Comparison of ENCODE assay signal across 1 cellular context in the genomic region with DNA sequence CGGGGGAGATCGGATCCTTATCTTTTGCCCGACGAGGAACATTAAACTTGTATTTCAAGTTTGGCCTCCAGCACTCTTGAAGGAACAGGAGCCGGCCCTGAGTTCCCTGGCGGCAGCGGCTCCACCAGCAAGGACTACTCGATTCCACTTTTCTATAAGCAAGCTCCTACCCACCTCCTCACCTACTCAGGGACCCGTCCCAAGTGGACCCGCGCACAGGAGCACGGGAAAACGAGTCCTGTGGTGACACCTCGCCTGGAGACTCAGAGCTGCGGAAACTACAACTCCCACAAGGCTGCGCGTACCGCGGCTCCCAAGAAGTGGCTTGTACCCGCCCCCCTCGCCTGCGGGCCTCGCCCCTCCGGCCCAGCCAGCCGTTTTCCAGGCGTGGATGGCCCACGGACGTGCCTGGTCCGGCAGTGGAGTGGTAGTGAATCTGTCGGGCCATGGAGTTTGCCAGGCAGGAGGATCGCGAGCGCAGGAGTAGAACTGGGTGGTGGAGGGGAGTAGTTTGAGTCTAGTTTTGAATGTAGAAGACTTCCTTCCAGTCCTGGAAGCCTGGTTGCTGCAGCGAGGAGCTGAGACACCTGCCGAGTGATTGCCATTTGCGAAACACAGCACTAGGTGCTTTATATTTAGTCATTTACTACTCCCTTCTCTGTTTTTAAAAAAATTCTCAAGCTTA.
TF ChIP-seq lines count a peak whose summit lies in the region.

Gene ACP6 (minus strand): TSS at position 206 of the 685 bp plus-strand sequence. CDS start 476 bp downstream, outside the sequence.

TF ChIP-seq in HepG2, 621 proteins besides CTCF, POLR2A, EP300 and RAD21 (continued from another document and continues in another):
- TF ChIP-seq HMGXB3 (CRISPR knock-in tag; IDR thresholded peaks at IDR 0.05; ENCODE audit: borderline replicate concordance), result 0 out of 2 replicates have a peak, but pooled peaks have one; percentile 44
- 0 out of 2 replicates have a peak, but pooled peaks have one; percentile 23 for TF ChIP-seq GMEB2 (CRISPR knock-in tag; IDR thresholded peaks at IDR 0.05; ENCODE audit: low read depth)
- TF ChIP-seq ZNF607 (CRISPR knock-in tag; IDR thresholded peaks at IDR 0.05; ENCODE audit: borderline replicate concordance), result no peak
- 0 out of 2 replicates have a peak, but pooled peaks have one; percentile 15 for TF ChIP-seq STAT5B (CRISPR knock-in tag; IDR thresholded peaks at IDR 0.05)
- peak; percentile 90 for TF ChIP-seq SUZ12 (IDR thresholded peaks at IDR 0.05; ENCODE audit: low read depth, low read length)
- TF ChIP-seq ZNF484 (CRISPR knock-in tag; IDR thresholded peaks at IDR 0.05; ENCODE audit: borderline replicate concordance, low read depth), result no peak
- no peak for TF ChIP-seq ZBTB42 (CRISPR knock-in tag; IDR thresholded peaks at IDR 0.05)
- 0 out of 4 replicates have a peak, but pooled peaks of 1 of the 2 experiments have one; percentile 6 for TF ChIP-seq REST (IDR thresholded peaks at IDR 0.05; ENCODE audit: borderline replicate concordance in 1 of 2, low read depth in 1 of 2, low read length in 2 of 2)
- TF ChIP-seq ZNF710 (CRISPR knock-in tag; IDR thresholded peaks at IDR 0.05; ENCODE audit: borderline replicate concordance), result 0 out of 2 replicates have a peak, but pooled peaks have one; percentile 30
- peak; percentile 33; the same call in 1 of the 2 replicates for TF ChIP-seq GATAD1 (CRISPR knock-in tag; IDR thresholded peaks at IDR 0.05)
- peak; percentile 71 for TF ChIP-seq ELF1 (CRISPR knock-in tag; IDR thresholded peaks at IDR 0.05)
- TF ChIP-seq ZNF331 (CRISPR knock-in tag; IDR thresholded peaks at IDR 0.05), result 0 out of 2 replicates have a peak, but pooled peaks have one; percentile 46
- TF ChIP-seq ZBTB40 (IDR thresholded peaks at IDR 0.05), result no peak
- 0 out of 2 replicates have a peak, but pooled peaks have one; percentile 29 for TF ChIP-seq ZBTB40 (CRISPR knock-in tag; IDR thresholded peaks at IDR 0.05)
- TF ChIP-seq ZBTB38 (CRISPR knock-in tag; IDR thresholded peaks at IDR 0.05), result 0 out of 2 replicates have a peak, but pooled peaks have one; percentile 47
- 0 out of 2 replicates have a peak, but pooled peaks have one; percentile 35 for TF ChIP-seq KLF6 (CRISPR knock-in tag; IDR thresholded peaks at IDR 0.05)
- peak; percentile 35; the same call in 1 of the 2 replicates for TF ChIP-seq ZNF547 (CRISPR knock-in tag; IDR thresholded peaks at IDR 0.05)
- peak; percentile 21; the same call in 1 of the 2 replicates for TF ChIP-seq ETV5 (CRISPR knock-in tag; IDR thresholded peaks at IDR 0.05; ENCODE audit: borderline replicate concordance)
- TF ChIP-seq ZNF766 (CRISPR knock-in tag; IDR thresholded peaks at IDR 0.05; ENCODE audit: borderline replicate concordance), result peak; percentile 12; the same call in 1 of the 2 replicates
- TF ChIP-seq THAP11 (CRISPR knock-in tag; IDR thresholded peaks at IDR 0.05), result peak; percentile 98
- TF ChIP-seq FOSL2 (CRISPR knock-in tag; IDR thresholded peaks at IDR 0.05), result peak; percentile 29; the same call in 1 of the 2 replicates
- peak; percentile 45 for TF ChIP-seq TAF1 (CRISPR knock-in tag; IDR thresholded peaks at IDR 0.05)
- TF ChIP-seq KAT8 (CRISPR knock-in tag; IDR thresholded peaks at IDR 0.05), result 0 out of 2 replicates have a peak, but pooled peaks have one; percentile 39
- peak; percentile 94 for TF ChIP-seq ZFX (CRISPR knock-in tag; IDR thresholded peaks at IDR 0.05; ENCODE audit: low read depth)
- no peak for TF ChIP-seq ZNF431 (CRISPR knock-in tag; IDR thresholded peaks at IDR 0.05; ENCODE audit: borderline replicate concordance, low read depth)
- 0 out of 2 replicates have a peak, but pooled peaks have one; percentile 8 for TF ChIP-seq ZNF263 (CRISPR knock-in tag; IDR thresholded peaks at IDR 0.05)
- peak; percentile 33; the same call in 1 of the 2 replicates for TF ChIP-seq DMAP1 (CRISPR knock-in tag; IDR thresholded peaks at IDR 0.05)
- TF ChIP-seq HOXA5 (CRISPR knock-in tag; IDR thresholded peaks at IDR 0.05), result peak; percentile 72
- peak; percentile 24 for TF ChIP-seq TBX2 (CRISPR knock-in tag; IDR thresholded peaks at IDR 0.05; ENCODE audit: borderline replicate concordance)
- 0 out of 2 replicates have a peak, but pooled peaks have one; percentile 17 for TF ChIP-seq MAF1 (CRISPR knock-in tag; IDR thresholded peaks at IDR 0.05; ENCODE audit: borderline replicate concordance)
- TF ChIP-seq RXRB (CRISPR knock-in tag; IDR thresholded peaks at IDR 0.05; ENCODE audit: borderline replicate concordance), result peak; percentile 50; the same call in 1 of the 2 replicates
- no peak for TF ChIP-seq CBX1 (IDR thresholded peaks at IDR 0.05; ENCODE audit: low read depth)
- peak; percentile 83; the same call in 1 of the 2 replicates for TF ChIP-seq ZNF136 (CRISPR knock-in tag; IDR thresholded peaks at IDR 0.05; ENCODE audit: low read depth)
